9 cellular contexts compared by ENCODE assay signal in genomic region chr11:128830836-128831780, GRCh38. TPM values are rescaled to one million over a fixed set of nuclear protein-coding genes. Genes with fewer than 3 reads are reported as not detected.
DNase-seq lines count a peak whose midpoint lies in the region; ATAC-seq and TF ChIP-seq lines count a peak whose summit lies in the region.
"Had no signal": no experiment of that assay in that cellular context is flagged by ENCODE, and none has a peak within 500 bp of the region (broad histone marks: within the 10 kb centered on the region; RNA-seq: fewer than 3 reads in every experiment).

No MANE protein-coding gene starts in this region.

- peaks cover 8% of the 10 kb centered on the region for H3K27me3 Mint-ChIP-seq in activated T-helper 1 cell treated with anti-CD3 and anti-CD28 coated beads, Interleukin-12 subunit alpha, Interleukin-12 subunit beta, Interleukin-2, Interleukin-4 antibody, amounts not matched to agents 30 ng/mL and 10 ng/mL and 1 ng/mL, durations not matched to agents 14 hours and 24 hours and 36 hours (ENCODE audit: insufficient read depth)

- no peaks in the 10 kb centered on the region for H3K36me3 ChIP-seq in KMS-11 (ENCODE audit: insufficient read depth)

- intact Hi-C loops in activated T-helper 1 cell treated with anti-CD3 and anti-CD28 coated beads, Interleukin-12 subunit alpha, Interleukin-12 subunit beta, Interleukin-2, Interleukin-4 antibody, amounts not matched to agents 30 ng/mL and 10 ng/mL and 1 ng/mL, durations not matched to agents 14 hours and 24 hours and 36 hours (cut with micrococcal nuclease) = loop anchor here (1.0 to 5.0 kb wide), 12 partner anchors 28 to 800 kb away; partner anchors contain the start of gene FLI1

- H3K79me2 ChIP-seq in KMS-11 (ENCODE audit: insufficient read depth, low read depth) = no peaks in the 10 kb centered on the region

- POLR2A ChIA-PET in RWPE1 (lab: Yijun Ruan, JAX; ENCODE audit: low non-redundant PET) = no interaction called here

- peak overlapping the region; percentile 49; the same call in 1 of the 2 replicates for H2AFZ ChIP-seq in KMS-11 (ENCODE audit: low read depth)

- H3K27ac Mint-ChIP-seq in activated T-helper 1 cell treated with anti-CD3 and anti-CD28 coated beads, Interleukin-12 subunit alpha, Interleukin-12 subunit beta, Interleukin-2, Interleukin-4 antibody, amounts not matched to agents 30 ng/mL and 10 ng/mL and 1 ng/mL, durations not matched to agents 14 hours and 24 hours and 36 hours = peak overlapping the region; percentile 90

- peak overlapping the region; percentile 56 for H3K9ac ChIP-seq in KMS-11

- H4K20me1 ChIP-seq in KMS-11 (ENCODE audit: insufficient read depth) = no peaks in the 10 kb centered on the region

- ATAC-seq in GM21786 (IDR thresholded peaks at IDR 0.05; ENCODE audit: unreplicated experiment) = peak; percentile 72

- peaks cover 3% of the 10 kb centered on the region for H3K36me3 Mint-ChIP-seq in activated T-helper 1 cell treated with anti-CD3 and anti-CD28 coated beads, Interleukin-12 subunit alpha, Interleukin-12 subunit beta, Interleukin-2, Interleukin-4 antibody, amounts not matched to agents 30 ng/mL and 10 ng/mL and 1 ng/mL, durations not matched to agents 14 hours and 24 hours and 36 hours (ENCODE audit: low read depth)

- peak overlapping the region; percentile 99 for H3K4me2 ChIP-seq in KMS-11

- H3K4me1 Mint-ChIP-seq in activated T-helper 1 cell treated with anti-CD3 and anti-CD28 coated beads, Interleukin-12 subunit alpha, Interleukin-12 subunit beta, Interleukin-2, Interleukin-4 antibody, amounts not matched to agents 30 ng/mL and 10 ng/mL and 1 ng/mL, durations not matched to agents 14 hours and 24 hours and 36 hours (ENCODE audit: low read depth) = peaks cover 29% of the 10 kb centered on the region

- H3K4me3 ChIP-seq in KMS-11 (IDR thresholded peaks at IDR 0.05; ENCODE audit: insufficient read depth, low read depth, low read length) = no peak overlapping the region

- peak; percentile 79 for DNase-seq in EL
- peak; percentile 63 for DNase-seq in RWPE1 (ENCODE audit: low spot score)
- peak; percentile 75 for DNase-seq in activated T-helper 1 cell treated with anti-CD3 and anti-CD28 coated beads, Interleukin-12 subunit alpha, Interleukin-12 subunit beta, Interleukin-2, Interleukin-4 antibody, amounts not matched to agents 30 ng/mL and 10 ng/mL and 1 ng/mL, durations not matched to agents 14 hours and 24 hours and 36 hours (ENCODE audit: low spot score)
- DNase-seq in fibroblast of the conjunctiva (ENCODE audit: low read depth) = peak; percentile 75
- peak in 47 of 56 donors; percentile 15 to 85 (median 52) for DNase-seq in nucleus accumbens (lab: John Stamatoyannopoulos, UW)
- peak; percentile 91 for DNase-seq in superior temporal gyrus (ENCODE audit: extremely low spot score)

- TF ChIP-seq CTCF in KMS-11 (conservative IDR thresholded peaks at IDR 0.05; ENCODE audit: low read depth, low read length) (peak; percentile 88), RWPE1 (conservative IDR thresholded peaks at IDR 0.05; ENCODE audit: low read depth) (peak; percentile 87)

- CTCF ChIA-PET in RWPE1 (lab: Yijun Ruan, JAX) = interaction anchor here (0.5 to 1.9 kb wide), 19 partner anchors 8 to 926 kb away, joined by 3 to 7 read pairs (median 3); no protein-coding TSS in a partner anchor

- peaks cover 33% of the 10 kb centered on the region for H3K4me1 ChIP-seq in KMS-11 (ENCODE audit: low read depth, poor library complexity, severe bottlenecking)

- H3K27me3 ChIP-seq in KMS-11 (ENCODE audit: insufficient read depth, low read depth) = no peaks in the 10 kb centered on the region

- H3K27ac ChIP-seq in KMS-11 (peak overlapping the region; percentile 84), RWPE1 (no peak overlapping the region)

- peak overlapping the region; percentile 68 for H3K4me3 Mint-ChIP-seq in activated T-helper 1 cell treated with anti-CD3 and anti-CD28 coated beads, Interleukin-12 subunit alpha, Interleukin-12 subunit beta, Interleukin-2, Interleukin-4 antibody, amounts not matched to agents 30 ng/mL and 10 ng/mL and 1 ng/mL, durations not matched to agents 14 hours and 24 hours and 36 hours

- H3K9me3 Mint-ChIP-seq in activated T-helper 1 cell treated with anti-CD3 and anti-CD28 coated beads, Interleukin-12 subunit alpha, Interleukin-12 subunit beta, Interleukin-2, Interleukin-4 antibody, amounts not matched to agents 30 ng/mL and 10 ng/mL and 1 ng/mL, durations not matched to agents 14 hours and 24 hours and 36 hours = no peaks in the 10 kb centered on the region

RNA-seq across cellular contexts. Expression of gene KCNJ1, which starts 36.0 kb away (rescaled TPM):
- not detected in 2 replicates for total RNA-seq in activated T-helper 1 cell treated with anti-CD3 and anti-CD28 coated beads, Interleukin-12 subunit alpha, Interleukin-12 subunit beta, Interleukin-2, Interleukin-4 antibody, amounts not matched to agents 30 ng/mL and 10 ng/mL and 1 ng/mL, durations not matched to agents 14 hours and 24 hours and 36 hours
- total RNA-seq: urinary bladder had no signal
